ENCODE assay signal across 8 cellular contexts in genomic region chr1:239976130-239976968, GRCh38.
DNase-seq lines count a peak whose midpoint lies in the region; ATAC-seq and TF ChIP-seq lines count a peak whose summit lies in the region.

No MANE protein-coding gene starts in this region.

- no peak overlapping the region for H3K4me3 ChIP-seq in CD8-positive, alpha-beta memory T cell (ENCODE audit: low read length)
- H3K4me3 ChIP-seq in prostate gland = no peak overlapping the region

- H3K27me3 Mint-ChIP-seq in CD8-positive, alpha-beta memory T cell = peaks cover 3% of the 10 kb centered on the region in 2 donors
- H3K27me3 Mint-ChIP-seq in activated T-cell treated with anti-CD3 and anti-CD28 coated beads, Interleukin-2, amount 50 U/mL, for 24 hours = no peaks in the 10 kb centered on the region

- intact Hi-C loops in prostate gland (cut with DNase I) = no loop called here

- ATAC-seq in GM18861 (IDR thresholded peaks at IDR 0.05; ENCODE audit: unreplicated experiment) (peak; percentile 95), HG03025 (IDR thresholded peaks at IDR 0.05; ENCODE audit: low FRiP score, unreplicated experiment) (peak; percentile 63)

- peak; percentile 65 to 94 (median 76) for TF ChIP-seq CTCF in prostate gland (IDR thresholded peaks at IDR 0.05)

- no peaks in the 10 kb centered on the region for H3K9me3 ChIP-seq in CD8-positive, alpha-beta memory T cell (ENCODE audit: low read length)
- no peaks in the 10 kb centered on the region for H3K9me3 ChIP-seq in prostate gland

- peak in 4 of 5 donors; percentile 4 to 58 (median 9) for DNase-seq in CD8-positive, alpha-beta memory T cell
- DNase-seq in NCI-H446 treated with DMSO at 0.1 percent for 48 hours (lab: John Stamatoyannopoulos, UW) = peak; percentile 15
- peak; percentile 42 for DNase-seq in activated T-cell treated with anti-CD3 and anti-CD28 coated beads, Interleukin-2, amount 50 U/mL, for 24 hours
- peak; percentile 54 for DNase-seq in foreskin melanocyte
- DNase-seq in prostate gland (ENCODE audit: low spot score) = peak; percentile 22
- no peak for DNase-seq in cortex of kidney (lab: John Stamatoyannopoulos, UW)

- no peaks in the 10 kb centered on the region for H3K4me1 Mint-ChIP-seq in CD8-positive, alpha-beta memory T cell
- H3K4me1 Mint-ChIP-seq in activated T-cell treated with anti-CD3 and anti-CD28 coated beads, Interleukin-2, amount 50 U/mL, for 24 hours (ENCODE audit: low read depth) = no peaks in the 10 kb centered on the region

- H3K36me3 Mint-ChIP-seq in CD8-positive, alpha-beta memory T cell = peaks cover 0 to 2% (median 0%) of the 10 kb centered on the region in 3 donors
- no peaks in the 10 kb centered on the region for H3K36me3 Mint-ChIP-seq in activated T-cell treated with anti-CD3 and anti-CD28 coated beads, Interleukin-2, amount 50 U/mL, for 24 hours (ENCODE audit: low read depth)

- H3K27ac ChIP-seq in CD8-positive, alpha-beta memory T cell (ENCODE audit: low read depth, low read length) = no peak overlapping the region
- no peak overlapping the region for H3K27ac ChIP-seq in prostate gland

- POLR2A ChIA-PET in CD8-positive, alpha-beta memory T cell (lab: Charles Lee) = no interaction called here

- TF ChIP-seq POLR2A in prostate gland (IDR thresholded peaks at IDR 0.05) = no peak

- 33% methylated on average over 5 of the region's 5 CpGs for WGBS in prostate gland

- H3K9me3 Mint-ChIP-seq in CD8-positive, alpha-beta memory T cell = peaks cover 7 to 18% (median 10%) of the 10 kb centered on the region in 5 donors
- peaks cover 21% of the 10 kb centered on the region for H3K9me3 Mint-ChIP-seq in activated T-cell treated with anti-CD3 and anti-CD28 coated beads, Interleukin-2, amount 50 U/mL, for 24 hours

- CTCF ChIA-PET in CD8-positive, alpha-beta memory T cell (lab: Charles Lee) = no interaction called here

- no peaks in the 10 kb centered on the region for H3K36me3 ChIP-seq in CD8-positive, alpha-beta memory T cell (ENCODE audit: insufficient read depth, low read length)
- no peaks in the 10 kb centered on the region for H3K36me3 ChIP-seq in prostate gland

- H3K4me3 Mint-ChIP-seq in CD8-positive, alpha-beta memory T cell = no peak overlapping the region
- H3K4me3 Mint-ChIP-seq in activated T-cell treated with anti-CD3 and anti-CD28 coated beads, Interleukin-2, amount 50 U/mL, for 24 hours = no peak overlapping the region

- H3K27me3 ChIP-seq in CD8-positive, alpha-beta memory T cell (ENCODE audit: insufficient read depth, low read length, poor library complexity, severe bottlenecking) = no peaks in the 10 kb centered on the region
- no peaks in the 10 kb centered on the region for H3K27me3 ChIP-seq in prostate gland (replicated peaks; ENCODE audit: insufficient read depth)

- H3K4me1 ChIP-seq in CD8-positive, alpha-beta memory T cell (ENCODE audit: insufficient read depth, low read length) = no peaks in the 10 kb centered on the region
- no peaks in the 10 kb centered on the region for H3K4me1 ChIP-seq in prostate gland (replicated peaks)

- no peak overlapping the region for H3K27ac Mint-ChIP-seq in CD8-positive, alpha-beta memory T cell
- H3K27ac Mint-ChIP-seq in activated T-cell treated with anti-CD3 and anti-CD28 coated beads, Interleukin-2, amount 50 U/mL, for 24 hours = no peak overlapping the region
